ENCODE assay signal across 8 cellular contexts in the genomic region with DNA sequence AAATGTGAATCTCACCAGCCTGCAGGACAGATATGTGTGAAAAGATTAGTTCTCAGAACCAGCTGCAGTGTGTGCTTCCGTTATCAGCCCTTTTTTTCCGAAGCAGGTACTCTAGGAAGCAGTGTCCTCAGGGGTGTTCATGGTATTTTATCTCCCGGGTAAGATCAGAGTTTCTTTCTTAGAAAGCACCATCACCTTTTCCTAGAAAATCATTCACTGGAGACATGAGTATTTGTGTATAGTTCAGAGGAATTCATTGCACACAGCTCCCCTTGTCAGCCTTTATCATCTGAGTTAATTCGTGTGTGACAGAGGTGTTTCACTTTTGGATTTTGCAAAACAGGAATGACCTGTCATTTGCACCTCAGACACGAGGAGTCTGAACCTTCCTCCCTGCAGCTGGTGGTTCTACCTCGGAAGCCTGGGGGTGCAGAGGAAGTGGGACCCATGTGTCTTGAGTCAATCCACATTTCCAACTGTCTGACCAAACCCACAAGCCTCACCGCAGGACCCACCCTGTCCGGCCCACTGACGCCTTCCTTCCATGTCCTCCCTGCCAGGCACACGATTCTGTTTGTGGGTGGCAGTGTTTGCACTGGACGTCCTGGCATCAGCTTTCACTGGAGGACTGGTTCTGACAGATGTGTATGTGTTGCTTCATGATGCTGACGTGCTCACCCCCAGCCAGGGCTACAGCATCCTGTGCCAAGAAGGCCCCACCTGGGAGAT.
A peak's percentile ranks its signal among the peaks of the same experiment; 100 is the strongest.
DNase-seq lines count a peak whose midpoint lies in the region; ATAC-seq and TF ChIP-seq lines count a peak whose summit lies in the region.

No MANE protein-coding gene starts in this region.

- peaks cover 2% of the 10 kb centered on the region; the same call in 1 of the 2 replicates for H3K4me1 ChIP-seq in BE2C

- DNase-seq in activated CD8-positive, alpha-beta memory T cell treated with anti-CD3 and anti-CD28 coated beads, Interleukin-2, amount 50 U/mL, for 24 hours (ENCODE audit: extremely low read depth), result peak; percentile 53
- peak; percentile 70 to 75 for DNase-seq in stimulated activated CD4-positive, alpha-beta T cell treated with anti-CD3 and anti-CD28 coated beads, Interleukin-15, amount 100 ng/mL, for 48 hours (ENCODE audit: low read depth in 2 of 2)
- no peak for DNase-seq in 8988T
- DNase-seq in BE2C, result no peak
- DNase-seq in D341Med (ENCODE audit: low spot score), result no peak
- no peak for DNase-seq in putamen (ENCODE audit: low spot score)

- TF ChIP-seq CTCF in BE2C (IDR thresholded peaks at IDR 0.05; ENCODE audit: low read depth, low read length), result no peak

- no peak overlapping the region for H3K4me3 ChIP-seq in BE2C (ENCODE audit: low read depth, low read length)

- peak; percentile 84 for ATAC-seq in GM19438 (IDR thresholded peaks at IDR 0.05; ENCODE audit: low read depth, unreplicated experiment)
- peak; percentile 79 for ATAC-seq in HG03432 (IDR thresholded peaks at IDR 0.05; ENCODE audit: unreplicated experiment)

- H3K9me3 ChIP-seq in BE2C, result no peaks in the 10 kb centered on the region

- H3K27me3 ChIP-seq in BE2C, result no peaks in the 10 kb centered on the region

- peaks cover 2% of the 10 kb centered on the region; the same call in 1 of the 2 replicates for H3K36me3 ChIP-seq in BE2C

Comparison
In these comparisons a context has a peak if more than half of its experiments do, and no peak if none do; other contexts are left out.
1. DNase-seq: peak in activated CD8-positive, alpha-beta memory T cell treated with anti-CD3 and anti-CD28 coated beads, Interleukin-2, amount 50 U/mL, for 24 hours (single experiment) and stimulated activated CD4-positive, alpha-beta T cell treated with anti-CD3 and anti-CD28 coated beads, Interleukin-15, amount 100 ng/mL, for 48 hours (2 of 2); none in 8988T (single experiment), BE2C (single experiment), D341Med (single experiment) and putamen (single experiment).